Comparison of ENCODE assay signal across 1 cellular context in the genomic region with DNA sequence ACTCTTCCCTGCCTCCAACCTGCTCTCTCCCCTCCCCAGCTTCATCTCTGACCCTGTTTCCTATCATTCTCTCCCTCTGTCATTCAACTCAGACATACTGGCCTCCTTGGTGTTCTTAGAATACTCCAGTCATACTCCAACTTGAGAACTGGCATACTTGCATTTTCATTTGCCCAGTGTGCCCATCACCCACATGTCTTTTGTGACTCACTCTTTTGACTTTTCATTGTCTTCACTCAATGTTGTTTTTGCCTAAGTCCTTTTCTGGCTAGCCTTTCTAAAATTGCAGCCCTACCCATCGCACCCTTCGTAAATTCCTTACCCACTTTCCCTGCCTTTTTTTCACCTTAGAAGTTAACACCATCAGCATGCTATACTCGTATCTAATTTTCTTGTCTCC.
TF ChIP-seq lines count a peak whose summit lies in the region.

No MANE protein-coding gene starts in this region.

TF ChIP-seq in GM23338, 12 proteins besides CTCF, POLR2A, EP300 and RAD21 (continued from another document):
- TF ChIP-seq, protein P1, sequence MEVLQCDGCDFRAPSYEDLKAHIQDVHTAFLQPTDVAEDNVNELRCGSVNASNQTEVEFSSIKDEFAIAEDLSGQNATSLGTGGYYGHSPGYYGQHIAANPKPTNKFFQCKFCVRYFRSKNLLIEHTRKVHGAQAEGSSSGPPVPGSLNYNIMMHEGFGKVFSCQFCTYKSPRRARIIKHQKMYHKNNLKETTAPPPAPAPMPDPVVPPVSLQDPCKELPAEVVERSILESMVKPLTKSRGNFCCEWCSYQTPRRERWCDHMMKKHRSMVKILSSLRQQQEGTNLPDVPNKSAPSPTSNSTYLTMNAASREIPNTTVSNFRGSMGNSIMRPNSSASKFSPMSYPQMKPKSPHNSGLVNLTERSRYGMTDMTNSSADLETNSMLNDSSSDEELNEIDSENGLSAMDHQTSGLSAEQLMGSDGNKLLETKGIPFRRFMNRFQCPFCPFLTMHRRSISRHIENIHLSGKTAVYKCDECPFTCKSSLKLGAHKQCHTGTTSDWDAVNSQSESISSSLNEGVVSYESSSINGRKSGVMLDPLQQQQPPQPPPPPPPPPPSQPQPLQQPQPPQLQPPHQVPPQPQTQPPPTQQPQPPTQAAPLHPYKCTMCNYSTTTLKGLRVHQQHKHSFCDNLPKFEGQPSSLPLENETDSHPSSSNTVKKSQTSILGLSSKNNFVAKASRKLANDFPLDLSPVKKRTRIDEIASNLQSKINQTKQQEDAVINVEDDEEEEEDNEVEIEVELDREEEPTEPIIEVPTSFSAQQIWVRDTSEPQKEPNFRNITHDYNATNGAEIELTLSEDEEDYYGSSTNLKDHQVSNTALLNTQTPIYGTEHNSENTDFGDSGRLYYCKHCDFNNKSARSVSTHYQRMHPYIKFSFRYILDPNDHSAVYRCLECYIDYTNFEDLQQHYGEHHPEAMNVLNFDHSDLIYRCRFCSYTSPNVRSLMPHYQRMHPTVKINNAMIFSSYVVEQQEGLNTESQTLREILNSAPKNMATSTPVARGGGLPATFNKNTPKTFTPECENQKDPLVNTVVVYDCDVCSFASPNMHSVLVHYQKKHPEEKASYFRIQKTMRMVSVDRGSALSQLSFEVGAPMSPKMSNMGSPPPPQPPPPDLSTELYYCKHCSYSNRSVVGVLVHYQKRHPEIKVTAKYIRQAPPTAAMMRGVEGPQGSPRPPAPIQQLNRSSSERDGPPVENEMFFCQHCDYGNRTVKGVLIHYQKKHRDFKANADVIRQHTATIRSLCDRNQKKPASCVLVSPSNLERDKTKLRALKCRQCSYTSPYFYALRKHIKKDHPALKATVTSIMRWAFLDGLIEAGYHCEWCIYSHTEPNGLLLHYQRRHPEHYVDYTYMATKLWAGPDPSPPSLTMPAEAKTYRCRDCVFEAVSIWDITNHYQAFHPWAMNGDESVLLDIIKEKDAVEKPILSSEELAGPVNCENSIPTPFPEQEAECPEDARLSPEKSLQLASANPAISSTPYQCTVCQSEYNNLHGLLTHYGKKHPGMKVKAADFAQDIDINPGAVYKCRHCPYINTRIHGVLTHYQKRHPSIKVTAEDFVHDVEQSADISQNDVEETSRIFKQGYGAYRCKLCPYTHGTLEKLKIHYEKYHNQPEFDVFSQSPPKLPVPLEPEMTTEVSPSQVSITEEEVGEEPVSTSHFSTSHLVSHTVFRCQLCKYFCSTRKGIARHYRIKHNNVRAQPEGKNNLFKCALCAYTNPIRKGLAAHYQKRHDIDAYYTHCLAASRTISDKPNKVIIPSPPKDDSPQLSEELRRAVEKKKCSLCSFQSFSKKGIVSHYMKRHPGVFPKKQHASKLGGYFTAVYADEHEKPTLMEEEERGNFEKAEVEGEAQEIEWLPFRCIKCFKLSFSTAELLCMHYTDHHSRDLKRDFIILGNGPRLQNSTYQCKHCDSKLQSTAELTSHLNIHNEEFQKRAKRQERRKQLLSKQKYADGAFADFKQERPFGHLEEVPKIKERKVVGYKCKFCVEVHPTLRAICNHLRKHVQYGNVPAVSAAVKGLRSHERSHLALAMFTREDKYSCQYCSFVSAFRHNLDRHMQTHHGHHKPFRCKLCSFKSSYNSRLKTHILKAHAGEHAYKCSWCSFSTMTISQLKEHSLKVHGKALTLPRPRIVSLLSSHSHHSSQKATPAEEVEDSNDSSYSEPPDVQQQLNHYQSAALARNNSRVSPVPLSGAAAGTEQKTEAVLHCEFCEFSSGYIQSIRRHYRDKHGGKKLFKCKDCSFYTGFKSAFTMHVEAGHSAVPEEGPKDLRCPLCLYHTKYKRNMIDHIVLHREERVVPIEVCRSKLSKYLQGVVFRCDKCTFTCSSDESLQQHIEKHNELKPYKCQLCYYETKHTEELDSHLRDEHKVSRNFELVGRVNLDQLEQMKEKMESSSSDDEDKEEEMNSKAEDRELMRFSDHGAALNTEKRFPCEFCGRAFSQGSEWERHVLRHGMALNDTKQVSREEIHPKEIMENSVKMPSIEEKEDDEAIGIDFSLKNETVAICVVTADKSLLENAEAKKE (CRISPR knock-in tag; IDR thresholded peaks at IDR 0.05), result no peak
- TF ChIP-seq CREB1 (CRISPR knock-in tag; IDR thresholded peaks at IDR 0.05; ENCODE audit: low read depth) (no peak), JUNB (IDR thresholded peaks at IDR 0.05; ENCODE audit: unreplicated experiment) (no peak), STAT1 (IDR thresholded peaks at IDR 0.05; ENCODE audit: unreplicated experiment) (no peak), NANOG (IDR thresholded peaks at IDR 0.05; ENCODE audit: borderline replicate concordance) (no peak)
- TF ChIP-seq, protein P2, sequence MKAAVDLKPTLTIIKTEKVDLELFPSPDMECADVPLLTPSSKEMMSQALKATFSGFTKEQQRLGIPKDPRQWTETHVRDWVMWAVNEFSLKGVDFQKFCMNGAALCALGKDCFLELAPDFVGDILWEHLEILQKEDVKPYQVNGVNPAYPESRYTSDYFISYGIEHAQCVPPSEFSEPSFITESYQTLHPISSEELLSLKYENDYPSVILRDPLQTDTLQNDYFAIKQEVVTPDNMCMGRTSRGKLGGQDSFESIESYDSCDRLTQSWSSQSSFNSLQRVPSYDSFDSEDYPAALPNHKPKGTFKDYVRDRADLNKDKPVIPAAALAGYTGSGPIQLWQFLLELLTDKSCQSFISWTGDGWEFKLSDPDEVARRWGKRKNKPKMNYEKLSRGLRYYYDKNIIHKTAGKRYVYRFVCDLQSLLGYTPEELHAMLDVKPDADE (IDR thresholded peaks at IDR 0.05), result no peak
- TF ChIP-seq, protein P3, sequence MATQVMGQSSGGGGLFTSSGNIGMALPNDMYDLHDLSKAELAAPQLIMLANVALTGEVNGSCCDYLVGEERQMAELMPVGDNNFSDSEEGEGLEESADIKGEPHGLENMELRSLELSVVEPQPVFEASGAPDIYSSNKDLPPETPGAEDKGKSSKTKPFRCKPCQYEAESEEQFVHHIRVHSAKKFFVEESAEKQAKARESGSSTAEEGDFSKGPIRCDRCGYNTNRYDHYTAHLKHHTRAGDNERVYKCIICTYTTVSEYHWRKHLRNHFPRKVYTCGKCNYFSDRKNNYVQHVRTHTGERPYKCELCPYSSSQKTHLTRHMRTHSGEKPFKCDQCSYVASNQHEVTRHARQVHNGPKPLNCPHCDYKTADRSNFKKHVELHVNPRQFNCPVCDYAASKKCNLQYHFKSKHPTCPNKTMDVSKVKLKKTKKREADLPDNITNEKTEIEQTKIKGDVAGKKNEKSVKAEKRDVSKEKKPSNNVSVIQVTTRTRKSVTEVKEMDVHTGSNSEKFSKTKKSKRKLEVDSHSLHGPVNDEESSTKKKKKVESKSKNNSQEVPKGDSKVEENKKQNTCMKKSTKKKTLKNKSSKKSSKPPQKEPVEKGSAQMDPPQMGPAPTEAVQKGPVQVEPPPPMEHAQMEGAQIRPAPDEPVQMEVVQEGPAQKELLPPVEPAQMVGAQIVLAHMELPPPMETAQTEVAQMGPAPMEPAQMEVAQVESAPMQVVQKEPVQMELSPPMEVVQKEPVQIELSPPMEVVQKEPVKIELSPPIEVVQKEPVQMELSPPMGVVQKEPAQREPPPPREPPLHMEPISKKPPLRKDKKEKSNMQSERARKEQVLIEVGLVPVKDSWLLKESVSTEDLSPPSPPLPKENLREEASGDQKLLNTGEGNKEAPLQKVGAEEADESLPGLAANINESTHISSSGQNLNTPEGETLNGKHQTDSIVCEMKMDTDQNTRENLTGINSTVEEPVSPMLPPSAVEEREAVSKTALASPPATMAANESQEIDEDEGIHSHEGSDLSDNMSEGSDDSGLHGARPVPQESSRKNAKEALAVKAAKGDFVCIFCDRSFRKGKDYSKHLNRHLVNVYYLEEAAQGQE (IDR thresholded peaks at IDR 0.05; ENCODE audit: unreplicated experiment), result no peak
